ENCODE assay signal across 8 cellular contexts in the genomic region with DNA sequence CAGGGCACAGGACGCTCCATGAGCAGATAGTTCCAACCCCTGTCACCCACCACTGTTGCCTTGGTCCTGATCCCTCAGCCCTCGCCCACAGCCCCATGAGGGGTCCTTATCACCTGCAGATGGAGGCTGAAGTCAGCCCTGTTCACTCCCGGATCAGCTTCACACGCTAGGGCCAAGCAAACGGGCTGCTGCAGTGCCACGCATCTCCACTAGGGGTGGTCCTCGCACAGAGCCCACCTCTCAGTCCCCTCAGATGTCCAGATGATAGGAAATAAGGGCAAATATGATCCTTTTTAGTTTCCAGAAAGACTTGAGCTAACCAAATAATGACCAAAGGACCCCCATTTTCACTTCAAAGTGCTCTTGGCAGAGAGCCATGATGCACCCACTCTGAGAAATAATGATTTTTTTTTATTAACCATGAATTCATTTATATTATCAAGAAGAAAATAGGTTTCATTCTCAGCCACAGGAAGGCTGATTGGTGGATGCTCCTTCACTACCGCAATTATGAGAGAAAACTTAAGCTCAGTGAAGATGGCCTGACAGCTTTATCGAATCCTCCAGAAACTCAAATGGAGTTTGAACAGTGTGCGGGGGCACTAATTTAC.
DNase-seq lines count a peak whose midpoint lies in the region; ATAC-seq and TF ChIP-seq lines count a peak whose summit lies in the region.

No MANE protein-coding gene starts in this region.

- no peaks in the 10 kb centered on the region for H3K4me1 Mint-ChIP-seq in activated naive CD4-positive, alpha-beta T cell treated with anti-CD3 and anti-CD28 coated beads, Interleukin-2, amount 10 ng/mL, durations not matched to agents 7 days and 5 days

- H2AFZ ChIP-seq in PC-9: no peak overlapping the region

- peaks cover 77% of the 10 kb centered on the region for H3K27me3 ChIP-seq in PC-9 (ENCODE audit: insufficient read depth, low read depth)

- H4K20me1 ChIP-seq in PC-9 (ENCODE audit: insufficient read depth): no peaks in the 10 kb centered on the region

- H3K4me1 ChIP-seq in PC-9 (replicated peaks; ENCODE audit: insufficient read depth): no peaks in the 10 kb centered on the region

- no peaks in the 10 kb centered on the region for H3F3A ChIP-seq in PC-9 (ENCODE audit: insufficient read depth, low read depth)

- TF ChIP-seq CTCF in PC-9 (conservative IDR thresholded peaks at IDR 0.05) (peak; percentile 87), fibroblast of pulmonary artery (IDR thresholded peaks at IDR 0.05; ENCODE audit: low read length, missing control alignments) (peak; percentile 68)

- H3K4me2 ChIP-seq in PC-9: no peak overlapping the region

- H3K36me3 Mint-ChIP-seq in activated naive CD4-positive, alpha-beta T cell treated with anti-CD3 and anti-CD28 coated beads, Interleukin-2, amount 10 ng/mL, durations not matched to agents 7 days and 5 days: no peaks in the 10 kb centered on the region

- intact Hi-C loops in PC-9 (cut with micrococcal nuclease; ENCODE audit: unreplicated experiment): no loop called here

- peak; percentile 36 for DNase-seq in activated naive CD4-positive, alpha-beta T cell treated with anti-CD3 and anti-CD28 coated beads, Interleukin-2, amount 10 ng/mL, durations not matched to agents 7 days and 5 days
- DNase-seq in activated naive CD4-positive, alpha-beta T cell (lab: John Stamatoyannopoulos, UW): no peak
- peak in 1 of 2 experiments; percentile 12 for DNase-seq in PC-9
- DNase-seq in fibroblast of pulmonary artery (ENCODE audit: low read depth): no peak
- no peak for DNase-seq in H4 (ENCODE audit: low spot score)
- DNase-seq in middle frontal gyrus (ENCODE audit: extremely low spot score, low spot score): no peak
- no peak for DNase-seq in AG08395 (ENCODE audit: low spot score)

- H3K27ac ChIP-seq in PC-9: no peak overlapping the region

- H3K4me3 ChIP-seq in PC-9 (no peak overlapping the region), fibroblast of pulmonary artery (replicated peaks; ENCODE audit: low read depth, low read length) (no peak overlapping the region)

- H3K9me3 Mint-ChIP-seq in activated naive CD4-positive, alpha-beta T cell treated with anti-CD3 and anti-CD28 coated beads, Interleukin-2, amount 10 ng/mL, durations not matched to agents 7 days and 5 days: no peaks in the 10 kb centered on the region

- no peaks in the 10 kb centered on the region for H3K79me2 ChIP-seq in PC-9 (ENCODE audit: low read depth)

- ATAC-seq in HG02623 (IDR thresholded peaks at IDR 0.05; ENCODE audit: unreplicated experiment): peak; percentile 65

- CTCF ChIA-PET in activated naive CD4-positive, alpha-beta T cell treated with anti-CD3 and anti-CD28 coated beads, Interleukin-2, amount 10 ng/mL, durations not matched to agents 7 days and 5 days (lab: Charles Lee): interaction anchor here (0.8 kb wide), 1 partner anchor 307 kb away, joined by 3 read pairs; no protein-coding TSS in a partner anchor
- CTCF ChIA-PET in PC-9 (lab: Charles Lee): interaction anchor here (0.6 kb wide), 1 partner anchor 1595 kb away, joined by 5 read pairs; no protein-coding TSS in a partner anchor

- H3K4me3 Mint-ChIP-seq in activated naive CD4-positive, alpha-beta T cell treated with anti-CD3 and anti-CD28 coated beads, Interleukin-2, amount 10 ng/mL, durations not matched to agents 7 days and 5 days: no peak overlapping the region

- BruUV-seq in PC-9 (replicated peaks; lab: Mats Ljungman, UMichigan): no TSS peak

- H3K36me3 ChIP-seq in PC-9 (ENCODE audit: low read depth): no peaks in the 10 kb centered on the region

- H3K27ac Mint-ChIP-seq in activated naive CD4-positive, alpha-beta T cell treated with anti-CD3 and anti-CD28 coated beads, Interleukin-2, amount 10 ng/mL, durations not matched to agents 7 days and 5 days: no peak overlapping the region

- H3K9me2 ChIP-seq in PC-9 (ENCODE audit: insufficient read depth): no peaks in the 10 kb centered on the region

- POLR2A ChIA-PET in PC-9 (lab: Charles Lee; ENCODE audit: unreplicated experiment): no interaction called here

- no peaks in the 10 kb centered on the region for H3K9me3 ChIP-seq in PC-9 (ENCODE audit: insufficient read depth, low read depth)

- H3K27me3 Mint-ChIP-seq in activated naive CD4-positive, alpha-beta T cell treated with anti-CD3 and anti-CD28 coated beads, Interleukin-2, amount 10 ng/mL, durations not matched to agents 7 days and 5 days: peaks cover 20% of the 10 kb centered on the region
